25 cellular contexts compared by ENCODE assay signal in the genomic region with DNA sequence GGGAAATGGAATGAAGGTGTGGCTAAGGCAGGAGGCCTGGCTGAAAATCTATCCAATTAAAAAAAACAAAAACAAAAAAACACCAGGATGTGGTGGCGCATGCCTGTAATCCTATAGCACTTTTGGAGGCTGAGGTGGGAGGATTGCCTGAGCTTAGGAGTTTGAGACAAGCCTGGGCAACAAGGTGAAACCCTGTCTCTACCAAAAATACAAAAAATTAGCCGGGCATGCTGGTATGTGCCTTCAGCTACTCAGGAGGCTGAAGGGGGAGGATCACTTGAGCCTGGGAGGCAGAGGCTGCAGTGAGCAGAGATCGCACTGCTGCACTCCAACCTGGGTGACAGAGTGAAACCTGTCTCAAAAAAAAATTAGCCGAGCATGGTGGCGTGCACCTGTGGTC.
"Had no signal": no experiment of that assay in that cellular context is flagged by ENCODE, and none has a peak within 500 bp of the region (broad histone marks: within the 10 kb centered on the region; RNA-seq: fewer than 3 reads in every experiment).

No MANE protein-coding gene starts in this region.

- FAIRE-seq: frontal cortex, kidney, pancreas had no signal

- H3K4me1 ChIP-seq: suprapubic skin, vagina had no signal

- H3K27me3 ChIP-seq: hepatocyte, neutrophil, pancreas, suprapubic skin, transverse colon, vagina had no signal

- H2AFZ ChIP-seq: hepatocyte had no signal

- H3K27me3 Mint-ChIP-seq: memory B cell; stimulated activated naive CD8-positive, alpha-beta T cell treated with anti-CD3 and anti-CD28 coated beads, Interleukin-15, amount 100 ng/mL, for 72 hours had no signal

- H3K36me3 Mint-ChIP-seq: natural killer cell had no signal

- H3K27ac ChIP-seq: coronary artery, hepatocyte, neutrophil, pancreas, suprapubic skin, transverse colon, vagina had no signal

- H3K9me3 ChIP-seq: neutrophil, pancreas, suprapubic skin, transverse colon, vagina had no signal

- H3K4me3 ChIP-seq: coronary artery, hepatocyte, lung, pancreas, smooth muscle cell, suprapubic skin, transverse colon, vagina had no signal

- DNase-seq: dermis blood vessel endothelial cell; effector memory CD4-positive, alpha-beta T cell; kidney; natural killer cell; pancreas; retina; stimulated activated CD4-positive, alpha-beta T cell treated with anti-CD3 and anti-CD28 coated beads, Interleukin-12 subunit alpha, Interleukin-12 subunit beta, amount 100 ng/mL, for 4 hours; stimulated activated CD4-positive, alpha-beta T cell treated with anti-CD3 and anti-CD28 coated beads, Interleukin-1b, Interleukin-23, amount 100 ng/mL, for 48 hours; stimulated activated CD4-positive, alpha-beta T cell treated with anti-CD3 and anti-CD28 coated beads, Interleukin-4, amount 100 ng/mL, for 1 hour; stimulated activated CD8-positive, alpha-beta memory T cell treated with anti-CD3 and anti-CD28 coated beads, Interleukin-4, amount 100 ng/mL, for 48 hours; stimulated activated naive CD4-positive, alpha-beta T cell; stimulated activated naive CD8-positive, alpha-beta T cell treated with anti-CD3 and anti-CD28 coated beads, Interleukin-15, amount 100 ng/mL, for 72 hours; transverse colon had no signal

- H3K9me3 Mint-ChIP-seq: memory B cell; natural killer cell; neural crest cell; stimulated activated naive CD8-positive, alpha-beta T cell treated with anti-CD3 and anti-CD28 coated beads, Interleukin-15, amount 100 ng/mL, for 72 hours had no signal

- ATAC-seq: left lobe of liver; natural killer cell; pancreas; sciatic nerve; stimulated activated naive CD8-positive, alpha-beta T cell treated with anti-CD3 and anti-CD28 coated beads, Interleukin-15, amount 100 ng/mL, for 72 hours had no signal

- H3K27ac Mint-ChIP-seq: memory B cell, natural killer cell had no signal

- H3K4me2 ChIP-seq: hepatocyte, smooth muscle cell had no signal

- H3K4me3 Mint-ChIP-seq: memory B cell; natural killer cell; neural crest cell; stimulated activated naive CD8-positive, alpha-beta T cell treated with anti-CD3 and anti-CD28 coated beads, Interleukin-15, amount 100 ng/mL, for 72 hours had no signal
